In the genomic region with DNA sequence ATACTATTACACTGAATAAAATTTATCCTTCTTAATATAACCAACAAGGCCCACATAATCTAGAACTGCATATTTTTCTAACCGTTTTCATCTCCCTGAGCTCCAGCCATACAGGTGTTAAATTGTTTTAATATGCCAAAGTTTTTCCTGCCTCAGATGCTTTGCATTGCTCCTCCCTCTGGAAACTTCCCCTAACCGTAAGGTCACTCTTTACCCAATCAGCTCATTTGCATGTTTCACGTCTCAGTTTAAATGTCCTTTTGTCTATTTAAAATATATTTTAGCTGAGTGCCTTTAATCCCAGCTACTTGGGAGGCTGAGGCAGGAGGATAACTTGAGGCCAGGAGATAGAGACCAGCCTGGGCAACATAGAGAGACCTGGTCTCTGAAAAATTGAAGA, we compare ENCODE assay signal across 19 cellular contexts.
DNase-seq lines count a peak whose midpoint lies in the region; ATAC-seq lines count a peak whose summit lies in the region.
"Had no signal": no experiment of that assay in that cellular context is flagged by ENCODE, and none has a peak within 500 bp of the region (broad histone marks: within the 10 kb centered on the region; RNA-seq: fewer than 3 reads in every experiment).

No MANE protein-coding gene starts in this region.

- ATAC-seq in activated naive CD8-positive, alpha-beta T cell treated with anti-CD3 and anti-CD28 coated beads, Interleukin-2, amount 50 U/mL, for 24 hours, result no peak
- ATAC-seq in memory B cell (ENCODE audit: low read depth) (peak; percentile 37), HG03280 (IDR thresholded peaks at IDR 0.05; ENCODE audit: unreplicated experiment) (no peak)
- ATAC-seq in stimulated activated naive B cell treated with anti-CD40 and anti-IgM and Interleukin-4, amounts not matched to agents 10 μg/mL and 1 μg/mL and 100 μg/mL, for 72 hours (replicated peaks), result peak; percentile 52 to 61
- ATAC-seq: A549 had no signal

- H3K27me3 Mint-ChIP-seq in activated naive CD8-positive, alpha-beta T cell treated with anti-CD3 and anti-CD28 coated beads, Interleukin-2, amount 50 U/mL, for 24 hours, result no peaks in the 10 kb centered on the region
- H3K27me3 Mint-ChIP-seq in activated naive CD8-positive, alpha-beta T cell treated with anti-CD3 and anti-CD28 coated beads for 36 hours, result no peaks in the 10 kb centered on the region
- no peaks in the 10 kb centered on the region for H3K27me3 Mint-ChIP-seq in memory B cell
- no peaks in the 10 kb centered on the region for H3K27me3 Mint-ChIP-seq in stimulated activated naive B cell treated with anti-CD40 and anti-IgM and Interleukin-4, amounts not matched to agents 10 μg/mL and 1 μg/mL and 100 μg/mL, for 72 hours
- H3K27me3 Mint-ChIP-seq: CD4-positive, alpha-beta memory T cell had no signal

- DNase-seq in activated naive CD8-positive, alpha-beta T cell treated with anti-CD3 and anti-CD28 coated beads, Interleukin-2, amount 50 U/mL, for 24 hours, result no peak
- DNase-seq in activated naive CD8-positive, alpha-beta T cell treated with anti-CD3 and anti-CD28 coated beads for 36 hours, result no peak
- DNase-seq in memory B cell (ENCODE audit: low spot score in 2 of 2) (no peak), NCI-H146 treated with DMSO at 0.1 percent for 48 hours (lab: John Stamatoyannopoulos, UW; ENCODE audit: unreplicated experiment) (no peak)
- no peak for DNase-seq in stimulated activated naive B cell treated with anti-CD40 and anti-IgM and Interleukin-4, amounts not matched to agents 10 μg/mL and 1 μg/mL and 100 μg/mL, for 72 hours
- DNase-seq: 8988T; ACHN; AML-193; C1 segment of cervical spinal cord; Calu3; CD4-positive, alpha-beta memory T cell; COR-L47; DMS53; DMS79 treated with DMSO at 0.1 percent for 48 hours; GF-D8; GOT3; HFFc6 had no signal

- peaks cover 43% of the 10 kb centered on the region for H3K4me1 Mint-ChIP-seq in activated naive CD8-positive, alpha-beta T cell treated with anti-CD3 and anti-CD28 coated beads, Interleukin-2, amount 50 U/mL, for 24 hours
- peaks cover 39% of the 10 kb centered on the region for H3K4me1 Mint-ChIP-seq in activated naive CD8-positive, alpha-beta T cell treated with anti-CD3 and anti-CD28 coated beads for 36 hours
- peaks cover 22% of the 10 kb centered on the region for H3K4me1 Mint-ChIP-seq in memory B cell
- H3K4me1 Mint-ChIP-seq in stimulated activated naive B cell treated with anti-CD40 and anti-IgM and Interleukin-4, amounts not matched to agents 10 μg/mL and 1 μg/mL and 100 μg/mL, for 72 hours, result peaks cover 30 to 69% of the 10 kb centered on the region in 2 donors

- H3K36me3 Mint-ChIP-seq in activated naive CD8-positive, alpha-beta T cell treated with anti-CD3 and anti-CD28 coated beads, Interleukin-2, amount 50 U/mL, for 24 hours (ENCODE audit: low read depth), result peaks cover 29% of the 10 kb centered on the region
- H3K36me3 Mint-ChIP-seq in activated naive CD8-positive, alpha-beta T cell treated with anti-CD3 and anti-CD28 coated beads for 36 hours, result peaks cover 29% of the 10 kb centered on the region
- peaks cover 14% of the 10 kb centered on the region for H3K36me3 Mint-ChIP-seq in memory B cell
- peaks cover 31 to 51% of the 10 kb centered on the region in 2 donors for H3K36me3 Mint-ChIP-seq in stimulated activated naive B cell treated with anti-CD40 and anti-IgM and Interleukin-4, amounts not matched to agents 10 μg/mL and 1 μg/mL and 100 μg/mL, for 72 hours

- H3K4me3 Mint-ChIP-seq in activated naive CD8-positive, alpha-beta T cell treated with anti-CD3 and anti-CD28 coated beads, Interleukin-2, amount 50 U/mL, for 24 hours, result no peak overlapping the region
- no peak overlapping the region for H3K4me3 Mint-ChIP-seq in activated naive CD8-positive, alpha-beta T cell treated with anti-CD3 and anti-CD28 coated beads for 36 hours
- H3K4me3 Mint-ChIP-seq in memory B cell, result no peak overlapping the region
- H3K4me3 Mint-ChIP-seq in stimulated activated naive B cell treated with anti-CD40 and anti-IgM and Interleukin-4, amounts not matched to agents 10 μg/mL and 1 μg/mL and 100 μg/mL, for 72 hours, result no peak overlapping the region
- H3K4me3 Mint-ChIP-seq: CD4-positive, alpha-beta memory T cell; HFFc6 had no signal

- peaks cover 6% of the 10 kb centered on the region for H3K9me3 Mint-ChIP-seq in activated naive CD8-positive, alpha-beta T cell treated with anti-CD3 and anti-CD28 coated beads, Interleukin-2, amount 50 U/mL, for 24 hours
- peaks cover 6% of the 10 kb centered on the region for H3K9me3 Mint-ChIP-seq in activated naive CD8-positive, alpha-beta T cell treated with anti-CD3 and anti-CD28 coated beads for 36 hours
- peaks cover 2% of the 10 kb centered on the region for H3K9me3 Mint-ChIP-seq in memory B cell
- peaks cover 9 to 12% of the 10 kb centered on the region in 2 donors for H3K9me3 Mint-ChIP-seq in stimulated activated naive B cell treated with anti-CD40 and anti-IgM and Interleukin-4, amounts not matched to agents 10 μg/mL and 1 μg/mL and 100 μg/mL, for 72 hours
- H3K9me3 Mint-ChIP-seq: CD4-positive, alpha-beta memory T cell; HFFc6 had no signal

- H3K27ac Mint-ChIP-seq in activated naive CD8-positive, alpha-beta T cell treated with anti-CD3 and anti-CD28 coated beads, Interleukin-2, amount 50 U/mL, for 24 hours, result peak overlapping the region; percentile 34
- no peak overlapping the region for H3K27ac Mint-ChIP-seq in activated naive CD8-positive, alpha-beta T cell treated with anti-CD3 and anti-CD28 coated beads for 36 hours
- H3K27ac Mint-ChIP-seq in memory B cell, result no peak overlapping the region
- peak overlapping the region; percentile 38 for H3K27ac Mint-ChIP-seq in stimulated activated naive B cell treated with anti-CD40 and anti-IgM and Interleukin-4, amounts not matched to agents 10 μg/mL and 1 μg/mL and 100 μg/mL, for 72 hours
- H3K27ac Mint-ChIP-seq: HFFc6 had no signal

Comparison
In these comparisons a context has a peak if more than half of its experiments do, and no peak if none do; other contexts are left out.
1. H3K27ac Mint-ChIP-seq: peak in activated naive CD8-positive, alpha-beta T cell treated with anti-CD3 and anti-CD28 coated beads, Interleukin-2, amount 50 U/mL, for 24 hours (single experiment) and stimulated activated naive B cell treated with anti-CD40 and anti-IgM and Interleukin-4, amounts not matched to agents 10 μg/mL and 1 μg/mL and 100 μg/mL, for 72 hours (single experiment); none in activated naive CD8-positive, alpha-beta T cell treated with anti-CD3 and anti-CD28 coated beads for 36 hours (single experiment) and memory B cell (single experiment).
2. ATAC-seq: peak in memory B cell (single experiment) and stimulated activated naive B cell treated with anti-CD40 and anti-IgM and Interleukin-4, amounts not matched to agents 10 μg/mL and 1 μg/mL and 100 μg/mL, for 72 hours (2 of 2); none in activated naive CD8-positive, alpha-beta T cell treated with anti-CD3 and anti-CD28 coated beads, Interleukin-2, amount 50 U/mL, for 24 hours (single experiment) and HG03280 (single experiment).